28 cellular contexts compared by ENCODE assay signal in genomic region chr1:25185934-25186333, GRCh38.
"Had no signal": no experiment of that assay in that cellular context is flagged by ENCODE, and none has a peak within 500 bp of the region (broad histone marks: within the 10 kb centered on the region; RNA-seq: fewer than 3 reads in every experiment).

No MANE protein-coding gene starts in this region.

- H3K27me3 Mint-ChIP-seq: natural killer cell treated with Interleukin-12 subunit alpha and Interleukin-12 subunit beta and Interleukin-15 and Interleukin-18, amount 100 ng/mL, for 72 hours had no signal

- DNase-seq: heart left ventricle; islet precursor cell; left lung; lower lobe of right lung; mammary epithelial cell; mesenchymal stem cell; naive thymus-derived CD4-positive, alpha-beta T cell; occipital lobe; retina; stimulated activated CD4-positive, alpha-beta T cell treated with anti-CD3 and anti-CD28 coated beads, Interleukin-12 subunit alpha, Interleukin-12 subunit beta, amount 100 ng/mL, for 4 hours; stimulated activated CD4-positive, alpha-beta T cell treated with anti-CD3 and anti-CD28 coated beads, Interleukin-15, amount 100 ng/mL, for 24 hours; stimulated activated CD4-positive, alpha-beta T cell treated with anti-CD3 and anti-CD28 coated beads, Interleukin-2, amount 100 ng/mL, for 24 hours; stimulated activated CD4-positive, alpha-beta T cell treated with anti-CD3 and anti-CD28 coated beads, Interleukin-4, amount 100 ng/mL, for 1 hour; stimulated activated naive B cell treated with anti-CD40 and anti-IgM and Interleukin-4, amounts not matched to agents 10 μg/mL and 1 μg/mL and 100 μg/mL, for 72 hours; stimulated activated naive CD8-positive, alpha-beta T cell treated with anti-CD3 and anti-CD28 coated beads, Interleukin-15, Interleukin-2, amounts not matched to agents 100 U/mL and 50 U/mL, for 24 hours; stomach; testis; thyroid gland; transverse colon had no signal

- H2AFZ ChIP-seq: neural progenitor cell, parathyroid adenoma had no signal

- H3K9me3 ChIP-seq: heart left ventricle, left lung, lower lobe of right lung, neutrophil, stomach, testis, thyroid gland, transverse colon, vagina had no signal

- H3K27ac Mint-ChIP-seq: mesothelial cell of epicardium; naive thymus-derived CD4-positive, alpha-beta T cell; natural killer cell treated with Interleukin-12 subunit alpha and Interleukin-12 subunit beta and Interleukin-15 and Interleukin-18, amount 100 ng/mL, for 72 hours; stimulated activated naive B cell treated with anti-CD40 and anti-IgM and Interleukin-4, amounts not matched to agents 10 μg/mL and 1 μg/mL and 100 μg/mL, for 72 hours had no signal

- H3K4me3 Mint-ChIP-seq: mesothelial cell of epicardium; naive thymus-derived CD4-positive, alpha-beta T cell; natural killer cell treated with Interleukin-12 subunit alpha and Interleukin-12 subunit beta and Interleukin-15 and Interleukin-18, amount 100 ng/mL, for 72 hours; neural progenitor cell; stimulated activated naive B cell treated with anti-CD40 and anti-IgM and Interleukin-4, amounts not matched to agents 10 μg/mL and 1 μg/mL and 100 μg/mL, for 72 hours had no signal

- H3K36me3 ChIP-seq: heart left ventricle, left lung, lower lobe of right lung, neural progenitor cell, neutrophil, stomach, thyroid gland, transverse colon, vagina had no signal

- H3K36me3 Mint-ChIP-seq: mesothelial cell of epicardium; naive thymus-derived CD4-positive, alpha-beta T cell; natural killer cell treated with Interleukin-12 subunit alpha and Interleukin-12 subunit beta and Interleukin-15 and Interleukin-18, amount 100 ng/mL, for 72 hours; neural progenitor cell; stimulated activated naive B cell treated with anti-CD40 and anti-IgM and Interleukin-4, amounts not matched to agents 10 μg/mL and 1 μg/mL and 100 μg/mL, for 72 hours had no signal

- ATAC-seq: heart left ventricle; left lung; lower lobe of right lung; naive thymus-derived CD4-positive, alpha-beta T cell; natural killer cell treated with Interleukin-12 subunit alpha and Interleukin-12 subunit beta and Interleukin-15 and Interleukin-18, amount 100 ng/mL, for 72 hours; right cardiac atrium; sciatic nerve; stimulated activated naive B cell treated with anti-CD40 and anti-IgM and Interleukin-4, amounts not matched to agents 10 μg/mL and 1 μg/mL and 100 μg/mL, for 72 hours; stimulated activated naive CD8-positive, alpha-beta T cell treated with anti-CD3 and anti-CD28 coated beads, Interleukin-15, Interleukin-2, amounts not matched to agents 100 U/mL and 50 U/mL, for 24 hours had no signal

- H3K9me3 Mint-ChIP-seq: mesothelial cell of epicardium; naive thymus-derived CD4-positive, alpha-beta T cell; natural killer cell treated with Interleukin-12 subunit alpha and Interleukin-12 subunit beta and Interleukin-15 and Interleukin-18, amount 100 ng/mL, for 72 hours; neural progenitor cell; stimulated activated naive B cell treated with anti-CD40 and anti-IgM and Interleukin-4, amounts not matched to agents 10 μg/mL and 1 μg/mL and 100 μg/mL, for 72 hours had no signal

- H3K4me2 ChIP-seq: neural progenitor cell had no signal

- H3K27me3 ChIP-seq: neural progenitor cell, neutrophil, testis, thyroid gland, transverse colon, vagina had no signal

- H3K27ac ChIP-seq: heart left ventricle, left lung, lower lobe of right lung, neural progenitor cell, neutrophil, parathyroid adenoma, skin epidermis, stomach, testis, thyroid gland, transverse colon, vagina had no signal

- H3K9ac ChIP-seq: neural progenitor cell, parathyroid adenoma had no signal

- H3K4me1 Mint-ChIP-seq: naive thymus-derived CD4-positive, alpha-beta T cell had no signal

- H3K4me1 ChIP-seq: heart left ventricle, left lung, lower lobe of right lung, neural progenitor cell, parathyroid adenoma, stomach, testis, thyroid gland, transverse colon, vagina had no signal

- H3K79me2 ChIP-seq: parathyroid adenoma had no signal

- H3K4me3 ChIP-seq: heart left ventricle, left lung, lower lobe of right lung, neural progenitor cell, skin epidermis, stomach, testis, thyroid gland, transverse colon, vagina had no signal
